In the genomic region with DNA sequence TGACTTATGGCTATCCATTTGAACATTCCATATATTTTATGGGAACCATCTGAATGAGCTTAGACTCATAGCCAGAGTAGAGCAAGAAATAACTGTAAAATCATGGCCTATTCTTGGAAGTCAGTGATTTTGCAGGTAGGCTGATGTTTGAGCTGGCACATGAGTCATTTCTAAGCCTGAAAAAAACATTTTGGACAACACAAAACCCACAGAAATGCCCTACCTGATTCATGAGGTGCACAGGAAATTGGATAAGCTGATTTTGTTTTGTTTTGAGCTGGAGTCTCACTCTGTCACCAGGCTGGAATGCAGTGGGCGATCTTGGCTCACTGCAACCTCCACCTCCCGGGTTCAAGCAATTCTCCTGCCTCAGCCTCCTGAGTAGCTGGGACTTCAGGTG, we compare ENCODE assay signal across 27 cellular contexts.
"Had no signal": no experiment of that assay in that cellular context is flagged by ENCODE, and none has a peak within 500 bp of the region (broad histone marks: within the 10 kb centered on the region; RNA-seq: fewer than 3 reads in every experiment).

No MANE protein-coding gene starts in this region.

- H3K4me1 ChIP-seq: esophagus muscularis mucosa, heart right ventricle, testis, transverse colon had no signal

- H3K27ac ChIP-seq: esophagus muscularis mucosa, heart right ventricle, neutrophil, skin epidermis, testis, transverse colon, WERI-Rb-1 had no signal

- H3K27me3 ChIP-seq: esophagus muscularis mucosa, heart right ventricle, neutrophil, testis, transverse colon had no signal

- DNase-seq: activated CD4-positive, alpha-beta T cell treated with anti-CD3 and anti-CD28 coated beads for 48 hours; activated CD4-positive, alpha-beta T cell treated with anti-CD3 and anti-CD28 coated beads, Interleukin-2, amount 50 U/mL, for 48 hours; activated CD8-positive, alpha-beta memory T cell treated with anti-CD3 and anti-CD28 coated beads for 24 hours; activated effector memory CD4-positive, alpha-beta T cell treated with anti-CD3 and anti-CD28 coated beads, Interleukin-2, amount 50 U/mL, for 16 hours; activated naive CD4-positive, alpha-beta T cell treated with anti-CD3 and anti-CD28 coated beads, Interleukin-2, amount 10 ng/mL, durations not matched to agents 7 days and 5 days; amniotic stem cell; dermis blood vessel endothelial cell; effector CD4-positive, alpha-beta T cell; foreskin melanocyte; heart right ventricle; left cardiac atrium; left ventricle myocardium superior; naive B cell; nephron progenitor cell; retina; stimulated activated CD4-positive, alpha-beta T cell treated with anti-CD3 and anti-CD28 coated beads, Interleukin-12 subunit alpha, Interleukin-12 subunit beta, amount 100 ng/mL, for 4 hours; stimulated activated CD4-positive, alpha-beta T cell treated with anti-CD3 and anti-CD28 coated beads, Interleukin-4, amount 100 ng/mL, for 1 hour; stimulated activated naive CD8-positive, alpha-beta T cell treated with anti-CD3 and anti-CD28 coated beads, Interleukin-15, Interleukin-2, amounts not matched to agents 100 U/mL and 50 U/mL, for 24 hours; T-helper 9 cell; testis; transverse colon; WERI-Rb-1 had no signal

- H3K9me3 ChIP-seq: esophagus muscularis mucosa, neutrophil, testis, transverse colon had no signal

- ATAC-seq: activated CD4-positive, CD25-positive, alpha-beta regulatory T cell treated with anti-CD3 and anti-CD28 coated beads, Interleukin-2, amount 50 U/mL, for 24 hours; heart right ventricle; left cardiac atrium; left ventricle myocardium superior; sciatic nerve; stimulated activated naive CD8-positive, alpha-beta T cell treated with anti-CD3 and anti-CD28 coated beads, Interleukin-15, Interleukin-2, amounts not matched to agents 100 U/mL and 50 U/mL, for 24 hours had no signal

- H3K4me3 ChIP-seq: esophagus muscularis mucosa, heart right ventricle, skin epidermis, testis, transverse colon had no signal

- H3K36me3 ChIP-seq: esophagus muscularis mucosa, heart right ventricle, neutrophil, transverse colon, WERI-Rb-1 had no signal
